In genomic region chrX:101550362-101550761, GRCh38 we compare ENCODE assay signal across 8 cellular contexts. TPM values are rescaled to one million over a fixed set of nuclear protein-coding genes. Genes with fewer than 3 reads are reported as not detected.
DNase-seq lines count a peak whose midpoint lies in the region; ATAC-seq lines count a peak whose summit lies in the region.

Gene ARMCX1 (plus strand): TSS chrX:101550547. CDS start chrX:101552931, 2,384 bp downstream.

- peak; percentile 79 for ATAC-seq in stimulated activated naive CD8-positive, alpha-beta T cell treated with anti-CD3 and anti-CD28 coated beads, Interleukin-15, Interleukin-2, amounts not matched to agents 100 U/mL and 50 U/mL, for 24 hours
- ATAC-seq in HG03442 (IDR thresholded peaks at IDR 0.05; ENCODE audit: unreplicated experiment) = no peak

- peak; percentile 2 for DNase-seq in DMS153 treated with DMSO at 0.1 percent for 48 hours (lab: John Stamatoyannopoulos, UW; ENCODE audit: unreplicated experiment)
- DNase-seq in NCI-H1092 (lab: John Stamatoyannopoulos, UW) = peak; percentile 21
- DNase-seq in activated CD8-positive, alpha-beta memory T cell treated with anti-CD3 and anti-CD28 coated beads, Interleukin-2, amount 50 U/mL, for 4 hours = peak; percentile 39
- peak; percentile 83 for DNase-seq in fibroblast of gingiva (ENCODE audit: low read depth)
- peak; percentile 36 for DNase-seq in stimulated activated naive CD8-positive, alpha-beta T cell treated with anti-CD3 and anti-CD28 coated beads, Interleukin-15, Interleukin-2, amounts not matched to agents 100 U/mL and 50 U/mL, for 24 hours
- DNase-seq in cortex of kidney (lab: John Stamatoyannopoulos, UW) = no peak

- no peaks in the 10 kb centered on the region for H3K27me3 ChIP-seq in mononuclear cell (ENCODE audit: insufficient read depth, low read length)

- H3K9me3 ChIP-seq in mononuclear cell (ENCODE audit: low read depth, low read length) = no peaks in the 10 kb centered on the region

- peak within 1 kb of the TSS; percentile 30 for H3K4me3 ChIP-seq in mononuclear cell (ENCODE audit: low read length)

- peaks cover 8% of the 10 kb centered on the region for H3K4me1 ChIP-seq in mononuclear cell (ENCODE audit: insufficient read depth, low read length)

RNA-seq across cellular contexts. Expression of gene ARMCX1, which starts in this region (rescaled TPM):
- 1.9 TPM for total RNA-seq in mononuclear cell
